ENCODE assay signal across 8 cellular contexts in the genomic region with DNA sequence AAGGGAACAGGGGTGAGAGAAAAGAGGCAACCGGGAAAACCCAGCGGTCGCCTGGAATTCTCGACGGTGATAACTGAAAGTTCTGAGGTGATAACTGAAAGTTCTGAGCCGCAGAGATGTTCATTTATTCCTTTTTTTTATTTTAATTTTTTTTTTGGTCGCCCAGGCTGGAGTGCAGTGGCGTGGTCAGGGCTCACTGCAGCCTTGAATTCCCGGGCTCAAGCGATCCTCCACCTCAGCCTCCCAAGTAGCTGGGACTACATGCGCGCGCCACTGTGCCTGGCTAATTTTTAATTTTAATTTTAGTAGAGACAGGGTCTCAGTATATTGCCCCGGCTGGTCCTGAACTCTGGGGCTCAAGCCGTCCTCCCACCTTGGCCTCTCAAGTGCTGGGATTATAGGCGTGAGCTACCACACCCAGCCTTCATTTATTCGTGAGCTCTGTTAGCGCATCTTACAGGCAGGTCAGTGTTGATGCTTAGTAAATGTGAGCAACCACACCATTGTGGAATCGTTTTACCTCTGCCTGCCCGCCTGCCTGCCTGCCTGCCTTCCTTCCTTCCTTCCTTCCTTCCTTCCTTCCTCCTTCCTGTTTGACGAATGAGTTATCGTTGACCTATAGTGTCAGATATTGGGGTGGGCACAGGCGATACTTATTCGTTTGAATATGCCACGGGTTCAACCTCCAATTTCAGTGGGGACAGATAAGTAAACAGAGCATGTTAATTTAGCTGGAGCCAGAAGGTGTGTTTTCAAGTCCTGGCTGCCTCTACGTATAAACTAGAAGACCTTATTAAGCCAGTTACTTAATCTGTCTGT. TPM values are rescaled to one million over a fixed set of nuclear protein-coding genes. Genes with fewer than 3 reads are reported as not detected.
DNase-seq lines count a peak whose midpoint lies in the region; ATAC-seq, FAIRE-seq and TF ChIP-seq lines count a peak whose summit lies in the region.

No MANE protein-coding gene starts in this region.

- H3K27ac ChIP-seq in mesendoderm (ENCODE audit: low read depth, low read length) = no peak overlapping the region

- H3K56ac ChIP-seq in mesendoderm (ENCODE audit: low read length) = peak overlapping the region; percentile 67

- WGBS in mesendoderm (ENCODE audit: extremely low coverage, insufficient coverage, low lambda C conversion rate) = no CpG with 5 or more reads among the region's 26 CpGs

- peaks cover 3% of the 10 kb centered on the region for H3K4me1 ChIP-seq in mesendoderm (ENCODE audit: control insufficient read depth, low read depth, low read length)

- H3K4me3 ChIP-seq in BJ (ENCODE audit: low read depth, low read length) (peak overlapping the region; percentile 66), bronchial epithelial cell (ENCODE audit: low read depth, low read length) (peak overlapping the region; percentile 77), mesendoderm (ENCODE audit: low read length) (no peak overlapping the region)

- H3K27me3 ChIP-seq in BJ (ENCODE audit: control insufficient read depth, insufficient read depth, low read length) = no peaks in the 10 kb centered on the region
- H3K27me3 ChIP-seq in bronchial epithelial cell (ENCODE audit: control insufficient read depth, insufficient read depth, low read length) = no peaks in the 10 kb centered on the region
- no peaks in the 10 kb centered on the region for H3K27me3 ChIP-seq in mesendoderm (ENCODE audit: insufficient read depth, low read length, poor library complexity)

- no peak overlapping the region for H3K4me2 ChIP-seq in mesendoderm (ENCODE audit: low read length)

- H3K79me1 ChIP-seq in mesendoderm (ENCODE audit: low read length) = peaks cover 7% of the 10 kb centered on the region

- no peak overlapping the region for H2BK15ac ChIP-seq in mesendoderm (replicated peaks; ENCODE audit: low read depth)

- H2AK5ac ChIP-seq in mesendoderm (ENCODE audit: low read length) = no peak overlapping the region

- H3K23ac ChIP-seq in mesendoderm (ENCODE audit: low read length) = no peak overlapping the region

- no peak for DNase-seq in BJ (ENCODE audit: low read depth)
- peak; percentile 25 for DNase-seq in NAMALWA (ENCODE audit: low spot score)
- no peak for DNase-seq in bronchial epithelial cell (ENCODE audit: low read depth)
- no peak for DNase-seq in mesendoderm
- no peak for DNase-seq in omental fat pad (ENCODE audit: low spot score)
- DNase-seq in NCI-H446 treated with DMSO at 0.1 percent for 48 hours (lab: John Stamatoyannopoulos, UW) = no peak

- TF ChIP-seq CTCF in BJ (IDR thresholded peaks at IDR 0.05; ENCODE audit: insufficient read depth, low read depth, low read length) = no peak
- no peak for TF ChIP-seq CTCF in bronchial epithelial cell (IDR thresholded peaks at IDR 0.05; ENCODE audit: insufficient read depth, low read length, severe bottlenecking)
- TF ChIP-seq CTCF in omental fat pad (IDR thresholded peaks at IDR 0.05) = no peak

- no peak overlapping the region for H4K5ac ChIP-seq in mesendoderm (ENCODE audit: low read length)

- peaks cover 14% of the 10 kb centered on the region for H3K79me2 ChIP-seq in mesendoderm (ENCODE audit: control insufficient read depth, insufficient read depth, low read length)

- H2BK120ac ChIP-seq in mesendoderm (ENCODE audit: low read depth, low read length) = no peak overlapping the region

- FAIRE-seq in bronchial epithelial cell (lab: Jason Lieb, UNC) = no peak

- H3K18ac ChIP-seq in mesendoderm (ENCODE audit: low read length) = no peak overlapping the region

- no peak overlapping the region for H4K8ac ChIP-seq in mesendoderm (ENCODE audit: low read depth, low read length)

- H3K4ac ChIP-seq in mesendoderm (ENCODE audit: low read depth, low read length) = no peak overlapping the region

- ATAC-seq in GM21447 (IDR thresholded peaks at IDR 0.05; ENCODE audit: unreplicated experiment) = peak; percentile 17
- ATAC-seq in omental fat pad (ENCODE audit: low FRiP score) = no peak
- ATAC-seq in HG02610 (IDR thresholded peaks at IDR 0.05; ENCODE audit: unreplicated experiment) = no peak

- POLR2A ChIA-PET in BJ (lab: Charles Lee) = interaction anchor here (0.6 kb wide), 2 partner anchors 17 to 1170 kb away, joined by 3 to 4 read pairs; no protein-coding TSS in a partner anchor

- CTCF ChIA-PET in BJ (lab: Yijun Ruan, JAX) = interaction anchor here (0.8 to 5.1 kb wide), 5 partner anchors 11 to 631 kb away, joined by 3 to 27 read pairs (median 16); a partner anchor contains a TSS

- no peak overlapping the region for H2BK5ac ChIP-seq in mesendoderm (ENCODE audit: low read length)

- H3K36me3 ChIP-seq in BJ (ENCODE audit: control insufficient read depth, insufficient read depth, low read length) (peaks cover 1% of the 10 kb centered on the region; the same call in 1 of the 2 replicates), bronchial epithelial cell (ENCODE audit: control insufficient read depth, insufficient read depth, low read length) (peaks cover 2% of the 10 kb centered on the region), mesendoderm (ENCODE audit: control insufficient read depth, insufficient read depth, low read length) (no peaks in the 10 kb centered on the region)

- peak overlapping the region; percentile 6 for H3K9ac ChIP-seq in mesendoderm (ENCODE audit: low read length)

RNA-seq across cellular contexts. Expression of a gene that starts 0.6 kb away (rescaled TPM):
- polyA plus RNA-seq in BJ (2011; rRNA removed) = 4.9 and 7.9 TPM in 2 replicates
- polyA minus RNA-seq in BJ (2011; rRNA and poly(A)+ RNA removed) = 2.6 and 3.4 TPM in 2 replicates
- 9.1 and 12.1 TPM in 2 replicates for total RNA-seq in bronchial epithelial cell
- polyA plus RNA-seq in mesendoderm (2013, experiment 1 of 2) = 11.2 TPM
- polyA plus RNA-seq in mesendoderm (2013, experiment 2 of 2) = 11.6 TPM
- total RNA-seq in omental fat pad = 10 to 100 TPM; 14.5 to 32.8 (median 25.8) TPM
